ENCODE assay signal across 8 cellular contexts in genomic region chr11:125224391-125225015, GRCh38. TPM values are rescaled to one million over a fixed set of nuclear protein-coding genes. Genes with fewer than 3 reads are reported as not detected.
DNase-seq lines count a peak whose midpoint lies in the region; ATAC-seq and TF ChIP-seq lines count a peak whose summit lies in the region.
"Had no signal": no experiment of that assay in that cellular context is flagged by ENCODE, and none has a peak within 500 bp of the region (broad histone marks: within the 10 kb centered on the region; RNA-seq: fewer than 3 reads in every experiment).

No MANE protein-coding gene starts in this region.

- H3K4me2 ChIP-seq in smooth muscle cell = no peak overlapping the region

- DNase-seq in HFF-Myc (ENCODE audit: extremely low read depth, low read depth) = no peak
- peak in 1 of 2 donors; percentile 77 for DNase-seq in ascending aorta (ENCODE audit: low spot score in 2 of 2)
- peak; percentile 47 to 83 (median 75) for DNase-seq in right cardiac atrium
- DNase-seq in smooth muscle cell (lab: John Stamatoyannopoulos, UW; ENCODE audit: unreplicated experiment) = no peak
- no peak for DNase-seq in AG20443 (ENCODE audit: low spot score)
- no peak for DNase-seq in activated CD4-positive, CD25-positive, alpha-beta regulatory T cell treated with anti-CD3 and anti-CD28 coated beads, Interleukin-2, amount 50 U/mL, for 72 hours

- no peaks in the 10 kb centered on the region for H3K4me1 Mint-ChIP-seq in activated T-helper 17 cell treated with anti-CD3 and anti-CD28 coated beads, Interleukin-2, amount 50 U/mL, for 72 hours

- H3K4me3 Mint-ChIP-seq in activated T-helper 17 cell treated with anti-CD3 and anti-CD28 coated beads, Interleukin-2, amount 50 U/mL, for 72 hours = no peak overlapping the region
- H3K4me3 Mint-ChIP-seq: stimulated activated naive CD8-positive, alpha-beta T cell treated with anti-CD3 and anti-CD28 coated beads, Interleukin-15, Interleukin-2, amounts not matched to agents 100 ng/mL and 50 ng/mL, for 24 hours had no signal

- H3K27ac Mint-ChIP-seq in activated T-helper 17 cell treated with anti-CD3 and anti-CD28 coated beads, Interleukin-2, amount 50 U/mL, for 72 hours = no peak overlapping the region
- H3K27ac Mint-ChIP-seq: stimulated activated naive CD8-positive, alpha-beta T cell treated with anti-CD3 and anti-CD28 coated beads, Interleukin-15, Interleukin-2, amounts not matched to agents 100 ng/mL and 50 ng/mL, for 24 hours had no signal

- H3K9me3 ChIP-seq in ascending aorta = no peaks in the 10 kb centered on the region
- no peaks in the 10 kb centered on the region for H3K9me3 ChIP-seq in right cardiac atrium (ENCODE audit: control insufficient read depth, low read length)
- H3K9me3 ChIP-seq in smooth muscle cell (replicated peaks; ENCODE audit: low read depth) = no peaks in the 10 kb centered on the region

- peaks cover 31% of the 10 kb centered on the region for H3K79me2 ChIP-seq in smooth muscle cell (ENCODE audit: low read depth)

- H3K27ac ChIP-seq in ascending aorta (no peak overlapping the region), right cardiac atrium (ENCODE audit: low read length) (no peak overlapping the region), smooth muscle cell (ENCODE audit: low read depth) (no peak overlapping the region)

- H3K27me3 ChIP-seq in ascending aorta (no peaks in the 10 kb centered on the region), right cardiac atrium (ENCODE audit: control insufficient read depth, insufficient read depth) (no peaks in the 10 kb centered on the region), smooth muscle cell (ENCODE audit: low read depth) (no peaks in the 10 kb centered on the region)

- intact Hi-C loops in ascending aorta (cut with DNase I) (loop anchor here (1.0 kb wide), 1 partner anchor 60 kb away; the partner anchor contains the start of gene PKNOX2), right cardiac atrium (cut with DNase I) (loop anchor here in 2 of 4 donors (5.0 to 10.0 kb wide), 2 partner anchors 57 to 60 kb away; partner anchors contain the start of gene PKNOX2 (in 1 of the 2))

- TF ChIP-seq CTCF in HFF-Myc (IDR thresholded peaks at IDR 0.05; ENCODE audit: low read depth, low read length, missing control alignments) = peak; percentile 39
- TF ChIP-seq CTCF in ascending aorta (IDR thresholded peaks at IDR 0.05) = peak; percentile 19 to 50 (median 29)
- TF ChIP-seq CTCF in smooth muscle cell (IDR thresholded peaks at IDR 0.05; ENCODE audit: borderline replicate concordance, insufficient read depth, poor library complexity, severe bottlenecking) = peak; percentile 11

- no peaks in the 10 kb centered on the region for H3K9me3 Mint-ChIP-seq in activated T-helper 17 cell treated with anti-CD3 and anti-CD28 coated beads, Interleukin-2, amount 50 U/mL, for 72 hours
- H3K9me3 Mint-ChIP-seq: stimulated activated naive CD8-positive, alpha-beta T cell treated with anti-CD3 and anti-CD28 coated beads, Interleukin-15, Interleukin-2, amounts not matched to agents 100 ng/mL and 50 ng/mL, for 24 hours had no signal

- peaks cover 5% of the 10 kb centered on the region for H4K20me1 ChIP-seq in smooth muscle cell (ENCODE audit: low read depth)

- H3K4me1 ChIP-seq in ascending aorta (no peaks in the 10 kb centered on the region), right cardiac atrium (ENCODE audit: control insufficient read depth, insufficient read depth, low read length) (no peaks in the 10 kb centered on the region), smooth muscle cell (ENCODE audit: low read depth) (peaks cover 20% of the 10 kb centered on the region)

- WGBS in right cardiac atrium = 47% methylated on average over 15 of the region's 15 CpGs
- 74% methylated on average over 15 of the region's 15 CpGs for WGBS in smooth muscle cell (ENCODE audit: low lambda C conversion rate)

- H2AFZ ChIP-seq in smooth muscle cell (ENCODE audit: low read depth) = no peak overlapping the region

- H3K36me3 ChIP-seq in ascending aorta = no peaks in the 10 kb centered on the region
- H3K36me3 ChIP-seq in smooth muscle cell (ENCODE audit: low read depth) = no peaks in the 10 kb centered on the region

- peak; percentile 69 to 78 for ATAC-seq in right cardiac atrium
- ATAC-seq in activated T-helper 17 cell treated with anti-CD3 and anti-CD28 coated beads, Interleukin-2, amount 50 U/mL, for 72 hours (replicated peaks) = no peak

- H3K36me3 Mint-ChIP-seq in activated T-helper 17 cell treated with anti-CD3 and anti-CD28 coated beads, Interleukin-2, amount 50 U/mL, for 72 hours (ENCODE audit: low read depth) = no peaks in the 10 kb centered on the region

- no peak overlapping the region for H3K4me3 ChIP-seq in HFF-Myc (replicated peaks; ENCODE audit: low read depth, low read length)
- no peak overlapping the region for H3K4me3 ChIP-seq in ascending aorta
- no peak overlapping the region for H3K4me3 ChIP-seq in right cardiac atrium (ENCODE audit: low read length)
- no peak overlapping the region for H3K4me3 ChIP-seq in smooth muscle cell

- peaks cover 8% of the 10 kb centered on the region for H3K27me3 Mint-ChIP-seq in activated T-helper 17 cell treated with anti-CD3 and anti-CD28 coated beads, Interleukin-2, amount 50 U/mL, for 72 hours

- no peak overlapping the region for H3K9ac ChIP-seq in smooth muscle cell (ENCODE audit: low read depth)

- H3F3A ChIP-seq in smooth muscle cell (ENCODE audit: low read depth) = no peaks in the 10 kb centered on the region

RNA-seq across cellular contexts. Expression of gene PKNOX2, which starts 60.0 kb away (rescaled TPM):
- total RNA-seq in ascending aorta (12.1 TPM), right cardiac atrium (10 to 100 TPM; 12.5 to 20.2 (median 18.8) TPM), smooth muscle cell (6.5 and 7.2 TPM in 2 replicates)
- polyA plus RNA-seq in right cardiac atrium (8.1 TPM), smooth muscle cell (6.0 and 7.9 TPM in 2 replicates)
- total RNA-seq in activated T-helper 17 cell treated with anti-CD3 and anti-CD28 coated beads, Interleukin-2, amount 50 U/mL, for 72 hours = not detected

Comparison
In these comparisons a context has a peak if more than half of its experiments do, and no peak if none do; other contexts are left out.
1. DNase-seq: peak in right cardiac atrium (3 of 3); none in HFF-Myc (single experiment), smooth muscle cell (single experiment), AG20443 (single experiment) and activated CD4-positive, CD25-positive, alpha-beta regulatory T cell treated with anti-CD3 and anti-CD28 coated beads, Interleukin-2, amount 50 U/mL, for 72 hours (single experiment).
2. Peak in every context shown above with its lines, with median percentiles within 50 percentile points of each other: CTCF ChIP-seq.